Comparison of ENCODE assay signal across 8 cellular contexts in genomic region chr17:40485851-40486512, GRCh38. TPM values are rescaled to one million over a fixed set of nuclear protein-coding genes. Genes with fewer than 3 reads are reported as not detected.
DNase-seq lines count a peak whose midpoint lies in the region; ATAC-seq and TF ChIP-seq lines count a peak whose summit lies in the region.

No MANE protein-coding gene starts in this region.

- no peak for ATAC-seq in GM18868 (IDR thresholded peaks at IDR 0.05; ENCODE audit: unreplicated experiment)
- no peak for ATAC-seq in HG03520 (IDR thresholded peaks at IDR 0.05; ENCODE audit: unreplicated experiment)

- 29% methylated on average over 17 of the region's 17 CpGs for WGBS in prostate gland

- no peak for TF ChIP-seq CTCF in prostate gland (IDR thresholded peaks at IDR 0.05)

- H3K9me3 ChIP-seq in effector memory CD4-positive, alpha-beta T cell (ENCODE audit: control insufficient read depth, low read length): no peaks in the 10 kb centered on the region
- H3K9me3 ChIP-seq in prostate gland: no peaks in the 10 kb centered on the region
- H3K9me3 ChIP-seq in HAP-1: no peaks in the 10 kb centered on the region

- H3K36me3 ChIP-seq in effector memory CD4-positive, alpha-beta T cell (ENCODE audit: control insufficient read depth, insufficient read depth, low read length): no peaks in the 10 kb centered on the region
- H3K36me3 ChIP-seq in prostate gland (no peaks in the 10 kb centered on the region), HAP-1 (replicated peaks) (no peaks in the 10 kb centered on the region)

- no peak overlapping the region for H3K4me3 ChIP-seq in effector memory CD4-positive, alpha-beta T cell (ENCODE audit: insufficient read depth, low read depth, low read length, poor library complexity, severe bottlenecking)
- H3K4me3 ChIP-seq in prostate gland (no peak overlapping the region), HAP-1 (no peak overlapping the region)

- DNase-seq in HK-2 (ENCODE audit: unreplicated experiment) (peak; percentile 70), SKM-1 (lab: John Stamatoyannopoulos, UW; ENCODE audit: unreplicated experiment) (peak; percentile 30), prostate gland (ENCODE audit: low spot score) (peak; percentile 81), NCI-H187 treated with DMSO at 0.1 percent for 48 hours (lab: John Stamatoyannopoulos, UW) (no peak), HAP-1 (ENCODE audit: low spot score in 2 of 2) (no peak)
- peak in 2 of 3 donors; percentile 6 to 33 for DNase-seq in effector memory CD4-positive, alpha-beta T cell

- intact Hi-C loops in prostate gland (cut with DNase I): no loop called here

- no peak overlapping the region for H3K27ac ChIP-seq in effector memory CD4-positive, alpha-beta T cell (ENCODE audit: insufficient read depth, low read length, poor library complexity, severe bottlenecking)
- peak overlapping the region; percentile 74 to 76 for H3K27ac ChIP-seq in prostate gland

- peaks cover 29% of the 10 kb centered on the region for H3K4me1 ChIP-seq in effector memory CD4-positive, alpha-beta T cell (ENCODE audit: control insufficient read depth, insufficient read depth, low read length, poor library complexity, severe bottlenecking)
- peaks cover 11% of the 10 kb centered on the region for H3K4me1 ChIP-seq in prostate gland (replicated peaks)
- H3K4me1 ChIP-seq in HAP-1: no peaks in the 10 kb centered on the region

- no peaks in the 10 kb centered on the region for H3K27me3 ChIP-seq in effector memory CD4-positive, alpha-beta T cell (replicated peaks; ENCODE audit: control insufficient read depth, insufficient read depth, low read length, poor library complexity, severe bottlenecking)
- H3K27me3 ChIP-seq in prostate gland (replicated peaks; ENCODE audit: insufficient read depth) (no peaks in the 10 kb centered on the region), HAP-1 (ENCODE audit: low read depth) (no peaks in the 10 kb centered on the region)

- TF ChIP-seq POLR2A in prostate gland (IDR thresholded peaks at IDR 0.05): peak; percentile 24

- in situ Hi-C loops in HAP-1 (cut with MboI; ENCODE audit: low sequenced_read_pairs): no loop called here

RNA-seq across cellular contexts. Expression of gene TNS4, which starts 15.4 kb away (rescaled TPM):
- total RNA-seq in prostate gland: 10 to 100 TPM; 51.3 to 56.1 TPM

RNA-seq across cellular contexts. Expression of gene IGFBP4, which starts 42.7 kb away (rescaled TPM):
- 100 to 1,000 TPM; 132 to 154 TPM for total RNA-seq in prostate gland

Comparison
In these comparisons a context has a peak if more than half of its experiments do, and no peak if none do; other contexts are left out.
1. DNase-seq: peak in HK-2 (single experiment), SKM-1 (single experiment), effector memory CD4-positive, alpha-beta T cell (2 of 3) and prostate gland (single experiment); none in NCI-H187 treated with DMSO at 0.1 percent for 48 hours (single experiment) and HAP-1 (0 of 2).